Comparison of ENCODE assay signal across 1 cellular context in genomic region chr7:75813781-75814236, GRCh38.
TF ChIP-seq lines count a peak whose summit lies in the region.

A gene with protein sequence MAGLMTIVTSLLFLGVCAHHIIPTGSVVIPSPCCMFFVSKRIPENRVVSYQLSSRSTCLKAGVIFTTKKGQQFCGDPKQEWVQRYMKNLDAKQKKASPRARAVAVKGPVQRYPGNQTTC (minus strand): TSS chr7:75813806. CDS start chr7:75813715, 91 bp downstream.

TF ChIP-seq in K562, 482 proteins besides CTCF, POLR2A, EP300 and RAD21 (continued from another document and continues in another):
- TF ChIP-seq, protein P1, sequence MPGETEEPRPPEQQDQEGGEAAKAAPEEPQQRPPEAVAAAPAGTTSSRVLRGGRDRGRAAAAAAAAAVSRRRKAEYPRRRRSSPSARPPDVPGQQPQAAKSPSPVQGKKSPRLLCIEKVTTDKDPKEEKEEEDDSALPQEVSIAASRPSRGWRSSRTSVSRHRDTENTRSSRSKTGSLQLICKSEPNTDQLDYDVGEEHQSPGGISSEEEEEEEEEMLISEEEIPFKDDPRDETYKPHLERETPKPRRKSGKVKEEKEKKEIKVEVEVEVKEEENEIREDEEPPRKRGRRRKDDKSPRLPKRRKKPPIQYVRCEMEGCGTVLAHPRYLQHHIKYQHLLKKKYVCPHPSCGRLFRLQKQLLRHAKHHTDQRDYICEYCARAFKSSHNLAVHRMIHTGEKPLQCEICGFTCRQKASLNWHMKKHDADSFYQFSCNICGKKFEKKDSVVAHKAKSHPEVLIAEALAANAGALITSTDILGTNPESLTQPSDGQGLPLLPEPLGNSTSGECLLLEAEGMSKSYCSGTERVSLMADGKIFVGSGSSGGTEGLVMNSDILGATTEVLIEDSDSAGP (CRISPR knock-in tag; IDR thresholded peaks at IDR 0.05) = peak; percentile 56; the same call in 1 of the 2 replicates
- TF ChIP-seq CXXC5 (CRISPR knock-in tag; IDR thresholded peaks at IDR 0.05) (peak; percentile 60), CBFA2T2 (conservative IDR thresholded peaks at IDR 0.05) (no peak), SPI1 (IDR thresholded peaks at IDR 0.05; ENCODE audit: borderline replicate concordance, low read depth, low read length) (peak; percentile 68), RBM15 (IDR thresholded peaks at IDR 0.05; ENCODE audit: insufficient read depth, low read length) (no peak), STAT5A (IDR thresholded peaks at IDR 0.05; ENCODE audit: borderline replicate concordance, low read length) (peak; percentile 23; the same call in 1 of the 2 replicates), NELFE (IDR thresholded peaks at IDR 0.05; ENCODE audit: insufficient read depth, insufficient read length) (no peak), FOXP4 (CRISPR knock-in tag; IDR thresholded peaks at IDR 0.05; ENCODE audit: borderline replicate concordance) (0 out of 2 replicates have a peak, but pooled peaks have one; percentile 64), ZNF76 (CRISPR knock-in tag; IDR thresholded peaks at IDR 0.05; ENCODE audit: borderline replicate concordance) (no peak), SREBF1 (IDR thresholded peaks at IDR 0.05; ENCODE audit: borderline replicate concordance, low read depth, low read length) (peak; percentile 94), ZKSCAN3 (CRISPR knock-in tag; IDR thresholded peaks at IDR 0.05) (no peak), FOSL1 (tag; conservative IDR thresholded peaks at IDR 0.05) (peak; percentile 80), CREBBP (IDR thresholded peaks at IDR 0.05; ENCODE audit: low read depth, low read length) (no peak), MYC (IDR thresholded peaks at IDR 0.05; ENCODE audit: low read depth, low read length) (0 out of 2 replicates have a peak, but pooled peaks have one; percentile 22), MYC (CRISPR knock-in tag; IDR thresholded peaks at IDR 0.05; ENCODE audit: borderline replicate concordance, low read depth) (no peak), SMC3 (conservative IDR thresholded peaks at IDR 0.05; ENCODE audit: insufficient read depth, low read depth, low read length) (no peak), ESRRA (IDR thresholded peaks at IDR 0.05; ENCODE audit: borderline replicate concordance, low read depth) (peak; percentile 68), CTBP1 (IDR thresholded peaks at IDR 0.05; ENCODE audit: borderline replicate concordance) (peak; percentile 82; the same call in 1 of the 2 replicates), POLR3A (IDR thresholded peaks at IDR 0.05; ENCODE audit: borderline replicate concordance, extremely low read depth, insufficient read depth, insufficient read length) (no peak), CEBPB (tag; IDR thresholded peaks at IDR 0.05) (peak; percentile 29; the same call in 1 of the 2 replicates), CCNT2 (IDR thresholded peaks at IDR 0.05; ENCODE audit: borderline replicate concordance, extremely low read depth, insufficient read length, low read depth, low read length) (peak; percentile 20), RBBP5 (IDR thresholded peaks at IDR 0.05; ENCODE audit: borderline replicate concordance, insufficient read depth, low read length, poor library complexity, severe bottlenecking) (peak; percentile 16), SMARCE1 (IDR thresholded peaks at IDR 0.05) (peak; percentile 86), E2F5 (CRISPR knock-in tag; IDR thresholded peaks at IDR 0.05) (no peak), KLF1 (tag; IDR thresholded peaks at IDR 0.05) (no peak), SMARCA4 (IDR thresholded peaks at IDR 0.05) (peak; percentile 75), HDAC1 (IDR thresholded peaks at IDR 0.05) (peak in 1 of 2 experiments; percentile 71; a peak in 2 of 4 replicates), JUND (IDR thresholded peaks at IDR 0.05; ENCODE audit: borderline replicate concordance, low read depth, low read length) (peak; percentile 71), JUND (tag; IDR thresholded peaks at IDR 0.05; ENCODE audit: borderline replicate concordance, low read depth, low read length) (peak; percentile 79; the same call in 2 of the 3 replicates), SMAD3 (CRISPR knock-in tag; conservative IDR thresholded peaks at IDR 0.05) (0 out of 2 replicates have a peak, but pooled peaks have one; percentile 32), RUNX1 (IDR thresholded peaks at IDR 0.05; ENCODE audit: low read depth) (no peak), NR2C2 (CRISPR knock-in tag; IDR thresholded peaks at IDR 0.05) (no peak), NR2C2 (tag; IDR thresholded peaks at IDR 0.05) (peak; percentile 89), TRIM24 (IDR thresholded peaks at IDR 0.05) (peak; percentile 12 to 39; a peak in 1 of 4 replicates)
- TF ChIP-seq, protein P2, sequence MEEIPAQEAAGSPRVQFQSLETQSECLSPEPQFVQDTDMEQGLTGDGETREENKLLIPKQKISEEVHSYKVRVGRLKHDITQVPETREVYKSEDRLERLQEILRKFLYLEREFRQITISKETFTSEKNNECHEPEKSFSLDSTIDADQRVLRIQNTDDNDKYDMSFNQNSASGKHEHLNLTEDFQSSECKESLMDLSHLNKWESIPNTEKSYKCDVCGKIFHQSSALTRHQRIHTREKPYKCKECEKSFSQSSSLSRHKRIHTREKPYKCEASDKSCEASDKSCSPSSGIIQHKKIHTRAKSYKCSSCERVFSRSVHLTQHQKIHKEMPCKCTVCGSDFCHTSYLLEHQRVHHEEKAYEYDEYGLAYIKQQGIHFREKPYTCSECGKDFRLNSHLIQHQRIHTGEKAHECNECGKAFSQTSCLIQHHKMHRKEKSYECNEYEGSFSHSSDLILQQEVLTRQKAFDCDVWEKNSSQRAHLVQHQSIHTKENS (CRISPR knock-in tag; IDR thresholded peaks at IDR 0.05) = no peak
- TF ChIP-seq, protein P3, sequence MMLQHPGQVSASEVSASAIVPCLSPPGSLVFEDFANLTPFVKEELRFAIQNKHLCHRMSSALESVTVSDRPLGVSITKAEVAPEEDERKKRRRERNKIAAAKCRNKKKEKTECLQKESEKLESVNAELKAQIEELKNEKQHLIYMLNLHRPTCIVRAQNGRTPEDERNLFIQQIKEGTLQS (IDR thresholded peaks at IDR 0.05) = no peak; the same call in 1 of the 2 replicates
- TF ChIP-seq, protein P3 (CRISPR knock-in tag; conservative IDR thresholded peaks at IDR 0.05) = no peak
- TF ChIP-seq, protein P4, sequence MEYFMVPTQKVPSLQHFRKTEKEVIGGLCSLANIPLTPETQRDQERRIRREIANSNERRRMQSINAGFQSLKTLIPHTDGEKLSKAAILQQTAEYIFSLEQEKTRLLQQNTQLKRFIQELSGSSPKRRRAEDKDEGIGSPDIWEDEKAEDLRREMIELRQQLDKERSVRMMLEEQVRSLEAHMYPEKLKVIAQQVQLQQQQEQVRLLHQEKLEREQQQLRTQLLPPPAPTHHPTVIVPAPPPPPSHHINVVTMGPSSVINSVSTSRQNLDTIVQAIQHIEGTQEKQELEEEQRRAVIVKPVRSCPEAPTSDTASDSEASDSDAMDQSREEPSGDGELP (CRISPR knock-in tag; IDR thresholded peaks at IDR 0.05; ENCODE audit: borderline replicate concordance) = peak; percentile 92
- TF ChIP-seq, protein P5, sequence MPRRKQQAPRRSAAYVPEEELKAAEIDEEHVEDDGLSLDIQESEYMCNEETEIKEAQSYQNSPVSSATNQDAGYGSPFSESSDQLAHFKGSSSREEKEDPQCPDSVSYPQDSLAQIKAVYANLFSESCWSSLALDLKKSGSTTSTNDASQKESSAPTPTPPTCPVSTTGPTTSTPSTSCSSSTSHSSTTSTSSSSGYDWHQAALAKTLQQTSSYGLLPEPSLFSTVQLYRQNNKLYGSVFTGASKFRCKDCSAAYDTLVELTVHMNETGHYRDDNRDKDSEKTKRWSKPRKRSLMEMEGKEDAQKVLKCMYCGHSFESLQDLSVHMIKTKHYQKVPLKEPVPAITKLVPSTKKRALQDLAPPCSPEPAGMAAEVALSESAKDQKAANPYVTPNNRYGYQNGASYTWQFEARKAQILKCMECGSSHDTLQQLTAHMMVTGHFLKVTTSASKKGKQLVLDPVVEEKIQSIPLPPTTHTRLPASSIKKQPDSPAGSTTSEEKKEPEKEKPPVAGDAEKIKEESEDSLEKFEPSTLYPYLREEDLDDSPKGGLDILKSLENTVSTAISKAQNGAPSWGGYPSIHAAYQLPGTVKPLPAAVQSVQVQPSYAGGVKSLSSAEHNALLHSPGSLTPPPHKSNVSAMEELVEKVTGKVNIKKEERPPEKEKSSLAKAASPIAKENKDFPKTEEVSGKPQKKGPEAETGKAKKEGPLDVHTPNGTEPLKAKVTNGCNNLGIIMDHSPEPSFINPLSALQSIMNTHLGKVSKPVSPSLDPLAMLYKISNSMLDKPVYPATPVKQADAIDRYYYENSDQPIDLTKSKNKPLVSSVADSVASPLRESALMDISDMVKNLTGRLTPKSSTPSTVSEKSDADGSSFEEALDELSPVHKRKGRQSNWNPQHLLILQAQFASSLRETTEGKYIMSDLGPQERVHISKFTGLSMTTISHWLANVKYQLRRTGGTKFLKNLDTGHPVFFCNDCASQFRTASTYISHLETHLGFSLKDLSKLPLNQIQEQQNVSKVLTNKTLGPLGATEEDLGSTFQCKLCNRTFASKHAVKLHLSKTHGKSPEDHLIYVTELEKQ (CRISPR knock-in tag; IDR thresholded peaks at IDR 0.05) = no peak
- TF ChIP-seq, protein P6, sequence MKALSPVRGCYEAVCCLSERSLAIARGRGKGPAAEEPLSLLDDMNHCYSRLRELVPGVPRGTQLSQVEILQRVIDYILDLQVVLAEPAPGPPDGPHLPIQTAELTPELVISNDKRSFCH (CRISPR knock-in tag; IDR thresholded peaks at IDR 0.05) = no peak
- TF ChIP-seq, protein P6 (tag; IDR thresholded peaks at IDR 0.05) = no peak
- TF ChIP-seq, protein P7, sequence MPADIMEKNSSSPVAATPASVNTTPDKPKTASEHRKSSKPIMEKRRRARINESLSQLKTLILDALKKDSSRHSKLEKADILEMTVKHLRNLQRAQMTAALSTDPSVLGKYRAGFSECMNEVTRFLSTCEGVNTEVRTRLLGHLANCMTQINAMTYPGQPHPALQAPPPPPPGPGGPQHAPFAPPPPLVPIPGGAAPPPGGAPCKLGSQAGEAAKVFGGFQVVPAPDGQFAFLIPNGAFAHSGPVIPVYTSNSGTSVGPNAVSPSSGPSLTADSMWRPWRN (IDR thresholded peaks at IDR 0.05; ENCODE audit: low read depth) = peak; percentile 82
- TF ChIP-seq, protein P8, sequence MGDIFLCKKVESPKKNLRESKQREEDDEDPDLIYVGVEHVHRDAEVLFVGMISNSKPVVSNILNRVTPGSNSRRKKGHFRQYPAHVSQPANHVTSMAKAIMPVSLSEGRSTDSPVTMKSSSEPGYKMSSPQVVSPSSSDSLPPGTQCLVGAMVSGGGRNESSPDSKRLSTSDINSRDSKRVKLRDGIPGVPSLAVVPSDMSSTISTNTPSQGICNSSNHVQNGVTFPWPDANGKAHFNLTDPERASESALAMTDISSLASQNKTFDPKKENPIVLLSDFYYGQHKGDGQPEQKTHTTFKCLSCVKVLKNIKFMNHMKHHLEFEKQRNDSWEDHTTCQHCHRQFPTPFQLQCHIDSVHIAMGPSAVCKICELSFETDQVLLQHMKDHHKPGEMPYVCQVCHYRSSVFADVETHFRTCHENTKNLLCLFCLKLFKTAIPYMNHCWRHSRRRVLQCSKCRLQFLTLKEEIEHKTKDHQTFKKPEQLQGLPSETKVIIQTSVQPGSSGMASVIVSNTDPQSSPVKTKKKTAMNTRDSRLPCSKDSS (IDR thresholded peaks at IDR 0.05; ENCODE audit: low read depth, partially characterized antibody) = no peak
